Comparison of ENCODE assay signal across 25 cellular contexts in the genomic region with DNA sequence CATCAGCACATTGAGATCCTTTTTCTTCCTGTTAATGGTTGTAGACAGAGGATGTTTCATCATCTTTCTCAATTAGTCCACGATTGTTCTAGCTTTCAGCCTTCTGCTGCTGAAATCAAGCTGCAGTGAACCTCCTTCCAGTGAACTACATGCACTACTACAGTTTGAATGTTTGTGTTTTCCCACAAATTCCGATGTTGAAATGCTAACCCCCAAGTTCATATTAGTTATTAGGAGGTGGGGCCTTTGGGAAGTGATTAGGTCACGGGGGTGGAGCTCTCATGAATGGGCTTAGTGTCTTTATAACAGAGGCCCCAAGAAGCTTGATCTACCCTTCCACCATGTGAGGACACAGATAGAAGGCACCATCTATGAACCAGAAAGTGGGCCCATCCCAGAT. TPM values are rescaled to one million over a fixed set of nuclear protein-coding genes. Genes with fewer than 3 reads are reported as not detected.
"Had no signal": no experiment of that assay in that cellular context is flagged by ENCODE, and none has a peak within 500 bp of the region (broad histone marks: within the 10 kb centered on the region; RNA-seq: fewer than 3 reads in every experiment).

No MANE protein-coding gene starts in this region.

- H3K27me3 Mint-ChIP-seq: activated naive CD4-positive, alpha-beta T cell treated with anti-CD3 and anti-CD28 coated beads, Interleukin-2, amount 10 ng/mL, durations not matched to agents 7 days and 5 days had no signal

- H3K36me3 Mint-ChIP-seq: activated CD8-positive, alpha-beta memory T cell treated with anti-CD3 and anti-CD28 coated beads, Interleukin-2, amount 10 ng/mL, durations not matched to agents 7 days and 5 days; activated naive CD4-positive, alpha-beta T cell treated with anti-CD3 and anti-CD28 coated beads, Interleukin-2, amount 10 ng/mL, durations not matched to agents 7 days and 5 days; activated naive CD8-positive, alpha-beta T cell treated with anti-CD3 and anti-CD28 coated beads for 36 hours; WTC11 had no signal

- H3K4me3 Mint-ChIP-seq: activated CD8-positive, alpha-beta memory T cell treated with anti-CD3 and anti-CD28 coated beads, Interleukin-2, amount 10 ng/mL, durations not matched to agents 7 days and 5 days; activated naive CD4-positive, alpha-beta T cell treated with anti-CD3 and anti-CD28 coated beads, Interleukin-2, amount 10 ng/mL, durations not matched to agents 7 days and 5 days; activated naive CD8-positive, alpha-beta T cell treated with anti-CD3 and anti-CD28 coated beads for 36 hours; activated T-cell treated with anti-CD3 and anti-CD28 coated beads, Interleukin-2, amount 50 U/mL, for 24 hours; T-helper 1 cell treated with Interleukin-12 subunit alpha and Interleukin-12 subunit beta and Interleukin-4 antibody, amounts not matched to agents 30 μg/mL and 1 μg/mL, for 36 hours; WTC11 had no signal

- H3K9me3 Mint-ChIP-seq: activated naive CD4-positive, alpha-beta T cell treated with anti-CD3 and anti-CD28 coated beads, Interleukin-2, amount 10 ng/mL, durations not matched to agents 7 days and 5 days; activated naive CD8-positive, alpha-beta T cell treated with anti-CD3 and anti-CD28 coated beads for 36 hours; activated T-cell treated with anti-CD3 and anti-CD28 coated beads, Interleukin-2, amount 50 U/mL, for 24 hours; T-helper 1 cell treated with Interleukin-12 subunit alpha and Interleukin-12 subunit beta and Interleukin-4 antibody, amounts not matched to agents 30 μg/mL and 1 μg/mL, for 36 hours; WTC11 had no signal

- ATAC-seq: activated CD8-positive, alpha-beta memory T cell treated with anti-CD3 and anti-CD28 coated beads, Interleukin-2, amount 10 ng/mL, durations not matched to agents 7 days and 5 days; Panc1; Right ventricle myocardium inferior; SK-N-SH treated with all-trans-retinoic acid at 6 μM for 48 hours; WTC11 had no signal

- DNase-seq: activated CD4-positive, alpha-beta T cell treated with anti-CD3 and anti-CD28 coated beads for 48 hours; activated CD4-positive, alpha-beta T cell treated with anti-CD3 and anti-CD28 coated beads, Interleukin-2, amount 50 U/mL, for 4 hours; activated CD4-positive, CD25-positive, alpha-beta regulatory T cell treated with anti-CD3 and anti-CD28 coated beads, Interleukin-2, amount 50 U/mL, for 72 hours; activated CD8-positive, alpha-beta memory T cell treated with anti-CD3 and anti-CD28 coated beads, Interleukin-2, amount 10 ng/mL, durations not matched to agents 7 days and 5 days; activated gamma-delta T cell treated with Interleukin-2 at 50 U/mL for 16 hours; activated naive CD4-positive, alpha-beta T cell treated with anti-CD3 and anti-CD28 coated beads, Interleukin-2, amount 10 ng/mL, durations not matched to agents 7 days and 5 days; activated naive CD8-positive, alpha-beta T cell treated with anti-CD3 and anti-CD28 coated beads for 36 hours; activated T-cell treated with anti-CD3 and anti-CD28 coated beads, Interleukin-2, amount 50 U/mL, for 24 hours; anterior cingulate cortex; cerebellar nuclear complex; MM.1S; NCI-H1105; NCI-H1436; NCI-H1694 treated with DMSO at 0.1 percent for 48 hours; NCI-H2029 treated with DMSO at 0.1 percent for 48 hours; NCI-H345; NCI-H510A; NCI-H526 treated with DMSO at 0.1 percent for 48 hours; RPMI8226; SW 1271 had no signal

- H3K27ac Mint-ChIP-seq: activated CD8-positive, alpha-beta memory T cell treated with anti-CD3 and anti-CD28 coated beads, Interleukin-2, amount 10 ng/mL, durations not matched to agents 7 days and 5 days; activated naive CD4-positive, alpha-beta T cell treated with anti-CD3 and anti-CD28 coated beads, Interleukin-2, amount 10 ng/mL, durations not matched to agents 7 days and 5 days; activated naive CD8-positive, alpha-beta T cell treated with anti-CD3 and anti-CD28 coated beads for 36 hours; activated T-cell treated with anti-CD3 and anti-CD28 coated beads, Interleukin-2, amount 50 U/mL, for 24 hours; T-helper 1 cell treated with Interleukin-12 subunit alpha and Interleukin-12 subunit beta and Interleukin-4 antibody, amounts not matched to agents 30 μg/mL and 1 μg/mL, for 36 hours; WTC11 had no signal

- H3K4me1 Mint-ChIP-seq: activated CD8-positive, alpha-beta memory T cell treated with anti-CD3 and anti-CD28 coated beads, Interleukin-2, amount 10 ng/mL, durations not matched to agents 7 days and 5 days; activated naive CD4-positive, alpha-beta T cell treated with anti-CD3 and anti-CD28 coated beads, Interleukin-2, amount 10 ng/mL, durations not matched to agents 7 days and 5 days; activated naive CD8-positive, alpha-beta T cell treated with anti-CD3 and anti-CD28 coated beads for 36 hours; WTC11 had no signal

RNA-seq across cellular contexts. Expression of a gene that starts 32.9 kb away (rescaled TPM):
- total RNA-seq: activated CD8-positive, alpha-beta memory T cell treated with anti-CD3 and anti-CD28 coated beads, Interleukin-2, amount 10 ng/mL, durations not matched to agents 7 days and 5 days; activated naive CD8-positive, alpha-beta T cell treated with anti-CD3 and anti-CD28 coated beads for 36 hours; WTC11 had no signal
